2 cellular contexts compared by ENCODE assay signal in the genomic region with DNA sequence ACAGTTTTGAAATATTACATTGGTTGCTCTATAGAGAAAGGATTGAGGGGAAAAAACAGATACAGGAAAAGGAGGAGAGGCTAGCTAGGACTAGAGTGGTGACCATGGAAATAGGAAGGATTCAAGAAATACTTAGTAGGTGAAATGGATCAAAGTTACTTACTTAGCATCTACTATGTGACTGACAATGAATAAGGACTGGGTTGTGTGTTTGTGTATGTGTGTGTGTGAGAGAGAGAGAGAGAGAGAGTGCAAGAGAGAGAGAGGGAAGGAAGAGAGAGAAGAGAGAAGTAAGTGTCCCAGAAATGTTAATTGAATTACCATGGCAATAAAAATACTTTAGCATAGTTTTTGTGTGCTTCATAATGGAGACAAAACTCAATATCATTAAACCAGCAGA.
TF ChIP-seq lines count a peak whose summit lies in the region.

No MANE protein-coding gene starts in this region.

TF ChIP-seq in liver, 16 proteins besides CTCF, POLR2A, EP300 and RAD21:
- TF ChIP-seq, protein P1, sequence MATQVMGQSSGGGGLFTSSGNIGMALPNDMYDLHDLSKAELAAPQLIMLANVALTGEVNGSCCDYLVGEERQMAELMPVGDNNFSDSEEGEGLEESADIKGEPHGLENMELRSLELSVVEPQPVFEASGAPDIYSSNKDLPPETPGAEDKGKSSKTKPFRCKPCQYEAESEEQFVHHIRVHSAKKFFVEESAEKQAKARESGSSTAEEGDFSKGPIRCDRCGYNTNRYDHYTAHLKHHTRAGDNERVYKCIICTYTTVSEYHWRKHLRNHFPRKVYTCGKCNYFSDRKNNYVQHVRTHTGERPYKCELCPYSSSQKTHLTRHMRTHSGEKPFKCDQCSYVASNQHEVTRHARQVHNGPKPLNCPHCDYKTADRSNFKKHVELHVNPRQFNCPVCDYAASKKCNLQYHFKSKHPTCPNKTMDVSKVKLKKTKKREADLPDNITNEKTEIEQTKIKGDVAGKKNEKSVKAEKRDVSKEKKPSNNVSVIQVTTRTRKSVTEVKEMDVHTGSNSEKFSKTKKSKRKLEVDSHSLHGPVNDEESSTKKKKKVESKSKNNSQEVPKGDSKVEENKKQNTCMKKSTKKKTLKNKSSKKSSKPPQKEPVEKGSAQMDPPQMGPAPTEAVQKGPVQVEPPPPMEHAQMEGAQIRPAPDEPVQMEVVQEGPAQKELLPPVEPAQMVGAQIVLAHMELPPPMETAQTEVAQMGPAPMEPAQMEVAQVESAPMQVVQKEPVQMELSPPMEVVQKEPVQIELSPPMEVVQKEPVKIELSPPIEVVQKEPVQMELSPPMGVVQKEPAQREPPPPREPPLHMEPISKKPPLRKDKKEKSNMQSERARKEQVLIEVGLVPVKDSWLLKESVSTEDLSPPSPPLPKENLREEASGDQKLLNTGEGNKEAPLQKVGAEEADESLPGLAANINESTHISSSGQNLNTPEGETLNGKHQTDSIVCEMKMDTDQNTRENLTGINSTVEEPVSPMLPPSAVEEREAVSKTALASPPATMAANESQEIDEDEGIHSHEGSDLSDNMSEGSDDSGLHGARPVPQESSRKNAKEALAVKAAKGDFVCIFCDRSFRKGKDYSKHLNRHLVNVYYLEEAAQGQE (IDR thresholded peaks at IDR 0.05) = no peak
- no peak for TF ChIP-seq EGR1 (IDR thresholded peaks at IDR 0.05; ENCODE audit: low read depth in 2 of 2)
- TF ChIP-seq, protein P2, sequence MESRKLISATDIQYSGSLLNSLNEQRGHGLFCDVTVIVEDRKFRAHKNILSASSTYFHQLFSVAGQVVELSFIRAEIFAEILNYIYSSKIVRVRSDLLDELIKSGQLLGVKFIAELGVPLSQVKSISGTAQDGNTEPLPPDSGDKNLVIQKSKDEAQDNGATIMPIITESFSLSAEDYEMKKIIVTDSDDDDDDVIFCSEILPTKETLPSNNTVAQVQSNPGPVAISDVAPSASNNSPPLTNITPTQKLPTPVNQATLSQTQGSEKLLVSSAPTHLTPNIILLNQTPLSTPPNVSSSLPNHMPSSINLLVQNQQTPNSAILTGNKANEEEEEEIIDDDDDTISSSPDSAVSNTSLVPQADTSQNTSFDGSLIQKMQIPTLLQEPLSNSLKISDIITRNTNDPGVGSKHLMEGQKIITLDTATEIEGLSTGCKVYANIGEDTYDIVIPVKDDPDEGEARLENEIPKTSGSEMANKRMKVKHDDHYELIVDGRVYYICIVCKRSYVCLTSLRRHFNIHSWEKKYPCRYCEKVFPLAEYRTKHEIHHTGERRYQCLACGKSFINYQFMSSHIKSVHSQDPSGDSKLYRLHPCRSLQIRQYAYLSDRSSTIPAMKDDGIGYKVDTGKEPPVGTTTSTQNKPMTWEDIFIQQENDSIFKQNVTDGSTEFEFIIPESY (IDR thresholded peaks at IDR 0.05) = no peak
- TF ChIP-seq TAF1 (conservative IDR thresholded peaks at IDR 0.05) = no peak
- no peak for TF ChIP-seq HNF4A (conservative IDR thresholded peaks at IDR 0.05)
- no peak for TF ChIP-seq RXRA (IDR thresholded peaks at IDR 0.05)

TF ChIP-seq in HepG2, 621 proteins besides CTCF, POLR2A, EP300 and RAD21:
- TF ChIP-seq KLF12 (CRISPR knock-in tag; IDR thresholded peaks at IDR 0.05; ENCODE audit: borderline replicate concordance) (no peak), ZNF510 (CRISPR knock-in tag; IDR thresholded peaks at IDR 0.05; ENCODE audit: low read depth) (no peak), SIN3A (IDR thresholded peaks at IDR 0.05; ENCODE audit: borderline replicate concordance, low read depth, low read length) (no peak)
- TF ChIP-seq, protein P3, sequence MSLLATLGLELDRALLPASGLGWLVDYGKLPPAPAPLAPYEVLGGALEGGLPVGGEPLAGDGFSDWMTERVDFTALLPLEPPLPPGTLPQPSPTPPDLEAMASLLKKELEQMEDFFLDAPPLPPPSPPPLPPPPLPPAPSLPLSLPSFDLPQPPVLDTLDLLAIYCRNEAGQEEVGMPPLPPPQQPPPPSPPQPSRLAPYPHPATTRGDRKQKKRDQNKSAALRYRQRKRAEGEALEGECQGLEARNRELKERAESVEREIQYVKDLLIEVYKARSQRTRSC (CRISPR knock-in tag; IDR thresholded peaks at IDR 0.05; ENCODE audit: low read depth) = no peak
